ENCODE assay signal across 16 cellular contexts in genomic region chr9:134307674-134308638, GRCh38. TPM values are rescaled to one million over a fixed set of nuclear protein-coding genes. Genes with fewer than 3 reads are reported as not detected.
DNase-seq lines count a peak whose midpoint lies in the region; ATAC-seq and TF ChIP-seq lines count a peak whose summit lies in the region.
"Had no signal": no experiment of that assay in that cellular context is flagged by ENCODE, and none has a peak within 500 bp of the region (broad histone marks: within the 10 kb centered on the region; RNA-seq: fewer than 3 reads in every experiment).

No MANE protein-coding gene starts in this region.

- H3K9me3 ChIP-seq in Peyer's patch (no peaks in the 10 kb centered on the region), left ventricle myocardium inferior (replicated peaks) (peaks cover 11% of the 10 kb centered on the region), right lobe of liver (no peaks in the 10 kb centered on the region), psoas muscle (no peaks in the 10 kb centered on the region), MM.1S (replicated peaks; ENCODE audit: insufficient read depth, low read length) (no peaks in the 10 kb centered on the region), mammary epithelial cell (replicated peaks; ENCODE audit: insufficient read depth, low read length) (no peaks in the 10 kb centered on the region)

- WGBS in right lobe of liver (ENCODE audit: insufficient coverage, low coverage, low lambda C conversion rate, missing lambda C conversion rate) = 59% methylated on average over 7 of the region's 17 CpGs
- WGBS in psoas muscle, 3 donors = 91 to 93% (median 93%) methylated on average over 17 of the region's 17 CpGs
- WGBS in mammary epithelial cell (ENCODE audit: low coverage, missing lambda C conversion rate) = 80% methylated on average over 16 of the region's 17 CpGs

- H3K27ac ChIP-seq in Peyer's patch (peak overlapping the region in 1 of 4 donors; percentile 65), left ventricle myocardium inferior (replicated peaks) (no peak overlapping the region), right lobe of liver (no peak overlapping the region), psoas muscle (no peak overlapping the region), MM.1S (ENCODE audit: low read length) (no peak overlapping the region), mammary epithelial cell (ENCODE audit: insufficient read depth, low read depth, low read length) (no peak overlapping the region)

- DNase-seq in Peyer's patch = peak in 2 of 3 donors; percentile 48 to 66
- DNase-seq in left ventricle myocardium inferior = peak; percentile 6
- DNase-seq in right lobe of liver = peak; percentile 4 to 45 (median 29)
- DNase-seq in psoas muscle = peak; percentile 3 to 18
- DNase-seq in DMS53 treated with DMSO at 0.1 percent for 48 hours (lab: John Stamatoyannopoulos, UW; ENCODE audit: unreplicated experiment) = no peak
- no peak for DNase-seq in MM.1S
- no peak for DNase-seq in mammary epithelial cell
- DNase-seq: CD4-positive, CD25-positive, alpha-beta regulatory T cell; DMS53; HFFc6; KG1; NCI-H1105; NCI-H1694 treated with DMSO at 0.1 percent for 48 hours; PC-3 had no signal

- H4K20me1 ChIP-seq in MM.1S (ENCODE audit: insufficient read depth, low read length) = no peaks in the 10 kb centered on the region
- no peaks in the 10 kb centered on the region for H4K20me1 ChIP-seq in mammary epithelial cell (ENCODE audit: insufficient read depth, low read length)

- no peaks in the 10 kb centered on the region for H3F3A ChIP-seq in MM.1S (ENCODE audit: insufficient read depth, low read length)

- in situ Hi-C loops in mammary epithelial cell (cut with MboI; ENCODE audit: low sequenced_read_pairs in 2 of 2) = no loop called here

- TF ChIP-seq CTCF in Peyer's patch (IDR thresholded peaks at IDR 0.05) (no peak), left ventricle myocardium inferior (IDR thresholded peaks at IDR 0.05; ENCODE audit: borderline replicate concordance) (no peak), right lobe of liver (IDR thresholded peaks at IDR 0.05) (no peak), psoas muscle (IDR thresholded peaks at IDR 0.05) (no peak), MM.1S (IDR thresholded peaks at IDR 0.05; ENCODE audit: low read length) (no peak), mammary epithelial cell (conservative IDR thresholded peaks at IDR 0.05 in 1 of 2, IDR thresholded peaks at IDR 0.05 in 1 of 2; ENCODE audit: extremely low read depth in 1 of 2, insufficient read depth in 1 of 2, low read depth in 1 of 2, low read length in 2 of 2) (no peak)

- intact Hi-C loops in left ventricle myocardium inferior (cut with micrococcal nuclease) = no loop called here
- intact Hi-C loops in right lobe of liver (cut with DNase I) = no loop called here
- intact Hi-C loops in psoas muscle (cut with DNase I) = loop anchor here in 1 of 2 donors (5.0 kb wide), 1 partner anchor 1189 kb away; a partner anchor contains a TSS
- intact Hi-C loops in mammary epithelial cell (cut with micrococcal nuclease) = no loop called here

- H3K4me3 ChIP-seq in Peyer's patch (no peak overlapping the region), left ventricle myocardium inferior (no peak overlapping the region), right lobe of liver (no peak overlapping the region), psoas muscle (no peak overlapping the region), MM.1S (ENCODE audit: low read length) (no peak overlapping the region), mammary epithelial cell (replicated peaks in 1 of 3; ENCODE audit: insufficient read depth in 1 of 3, low read depth in 2 of 3, low read length in 3 of 3) (no peak overlapping the region)
- H3K4me3 ChIP-seq: GM12878 had no signal

- CTCF ChIA-PET in mammary epithelial cell (lab: Charles Lee; ENCODE audit: low non-redundant PET) = no interaction called here

- TF ChIP-seq POLR2A in Peyer's patch (IDR thresholded peaks at IDR 0.05) (peak in 1 of 2 donors; percentile 11), right lobe of liver (IDR thresholded peaks at IDR 0.05) (no peak)

- ATAC-seq in right lobe of liver (peak; percentile 67 to 78 (median 68)), psoas muscle (no peak), GM18867 (IDR thresholded peaks at IDR 0.05; ENCODE audit: unreplicated experiment) (no peak)
- ATAC-seq: GM12878, PC-3 had no signal

- H3K79me2 ChIP-seq in MM.1S (ENCODE audit: low read length) (no peaks in the 10 kb centered on the region), mammary epithelial cell (ENCODE audit: insufficient read depth, low read length) (no peaks in the 10 kb centered on the region)

- no peak overlapping the region for H3K4me2 ChIP-seq in MM.1S (ENCODE audit: low read depth, low read length)
- H3K4me2 ChIP-seq in mammary epithelial cell (ENCODE audit: insufficient read depth, low read depth, low read length) = no peak overlapping the region

- dilution Hi-C loops in mammary epithelial cell (cut with HindIII; ENCODE audit: low sequenced_read_pairs) = no loop called here

- no peaks in the 10 kb centered on the region for H3K9me2 ChIP-seq in MM.1S (replicated peaks; ENCODE audit: insufficient read depth, low read length)

- no peak overlapping the region for H3K9ac ChIP-seq in MM.1S (ENCODE audit: low read length)
- H3K9ac ChIP-seq in mammary epithelial cell (ENCODE audit: insufficient read depth, low read length) = no peak overlapping the region

- H3K4me1 ChIP-seq in Peyer's patch (peaks cover 0 to 7% (median 0%) of the 10 kb centered on the region in 4 donors), left ventricle myocardium inferior (no peaks in the 10 kb centered on the region), right lobe of liver (peaks cover 0 to 8% (median 3%) of the 10 kb centered on the region in 4 donors), psoas muscle (no peaks in the 10 kb centered on the region), MM.1S (ENCODE audit: low read length) (no peaks in the 10 kb centered on the region), mammary epithelial cell (ENCODE audit: insufficient read depth, low read length) (no peaks in the 10 kb centered on the region)

- no TSS peak for BruUV-seq in mammary epithelial cell (replicated peaks; lab: Mats Ljungman, UMichigan)

- no peaks in the 10 kb centered on the region for H3K36me3 ChIP-seq in Peyer's patch
- no peaks in the 10 kb centered on the region for H3K36me3 ChIP-seq in left ventricle myocardium inferior
- H3K36me3 ChIP-seq in right lobe of liver = no peaks in the 10 kb centered on the region
- H3K36me3 ChIP-seq in psoas muscle (ENCODE audit: insufficient read depth in 1 of 2, low read depth in 1 of 2) = no peaks in the 10 kb centered on the region
- no peaks in the 10 kb centered on the region for H3K36me3 ChIP-seq in MM.1S (replicated peaks; ENCODE audit: insufficient read depth, low read length)
- H3K36me3 ChIP-seq in mammary epithelial cell (ENCODE audit: insufficient read depth, low read length) = no peaks in the 10 kb centered on the region

- H2AFZ ChIP-seq in MM.1S (ENCODE audit: low read length) (no peak overlapping the region), mammary epithelial cell (ENCODE audit: low read depth, low read length) (no peak overlapping the region)

- H3K27me3 ChIP-seq in Peyer's patch = no peaks in the 10 kb centered on the region
- no peaks in the 10 kb centered on the region for H3K27me3 ChIP-seq in left ventricle myocardium inferior (ENCODE audit: low read depth)
- no peaks in the 10 kb centered on the region for H3K27me3 ChIP-seq in right lobe of liver
- H3K27me3 ChIP-seq in psoas muscle (ENCODE audit: insufficient read depth in 3 of 3, low read length in 2 of 3) = no peaks in the 10 kb centered on the region
- peaks cover 66% of the 10 kb centered on the region for H3K27me3 ChIP-seq in MM.1S (replicated peaks; ENCODE audit: insufficient read depth, low read length)
- no peaks in the 10 kb centered on the region for H3K27me3 ChIP-seq in mammary epithelial cell (ENCODE audit: insufficient read depth, low read length)

RNA-seq across cellular contexts. Expression of gene RXRA, which starts 18.3 kb away (rescaled TPM):
- total RNA-seq in Peyer's patch (10 to 100 TPM; 54.5 to 83.6 (median 65.4) TPM), left ventricle myocardium inferior (57.1 TPM), right lobe of liver (100 to 1,000 TPM; 105 to 165 (median 131) TPM), psoas muscle (100 to 1,000 TPM in 3 of 4 donors, 10 to 100 TPM in 1; 84.3 to 192 (median 147) TPM), mammary epithelial cell (10 to 100 TPM; 31.0 to 39.2 TPM)
- polyA plus RNA-seq in psoas muscle (100 to 1,000 TPM in 1 of 3 donors, 10 to 100 TPM in 2; 37.7 to 156 (median 76.4) TPM), mammary epithelial cell (25.2 TPM)
- polyA minus RNA-seq in mammary epithelial cell = 28.5 TPM

Comparison
In these comparisons a context has a peak if more than half of its experiments do, and no peak if none do; other contexts are left out.
1. DNase-seq: peak in Peyer's patch (2 of 3), left ventricle myocardium inferior (single experiment), right lobe of liver (3 of 3) and psoas muscle (2 of 2); none in DMS53 treated with DMSO at 0.1 percent for 48 hours (single experiment), MM.1S (single experiment) and mammary epithelial cell (single experiment).
2. ATAC-seq: peak in right lobe of liver (4 of 4); none in psoas muscle (0 of 4) and GM18867 (single experiment).